16 cellular contexts compared by ENCODE assay signal in the genomic region with DNA sequence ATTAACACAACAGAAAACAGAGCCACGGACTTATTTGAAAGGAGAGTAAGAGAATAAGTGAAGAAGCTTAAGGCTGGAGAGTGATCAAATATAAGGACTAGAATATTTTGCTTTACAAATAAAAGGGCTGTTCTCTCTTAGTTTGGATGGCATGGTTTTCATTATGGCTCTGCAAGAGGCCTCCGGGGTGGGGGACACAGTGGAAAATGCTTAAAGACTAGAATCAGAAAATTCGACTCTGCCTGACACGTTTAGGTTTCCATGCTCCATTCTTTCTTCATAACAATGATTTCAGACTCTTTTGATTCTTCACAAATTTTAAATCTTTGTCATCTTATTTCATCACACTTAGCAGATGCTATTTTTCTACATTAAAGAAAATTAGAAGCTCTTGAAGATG.
DNase-seq lines count a peak whose midpoint lies in the region; TF ChIP-seq lines count a peak whose summit lies in the region.
"Had no signal": no experiment of that assay in that cellular context is flagged by ENCODE, and none has a peak within 500 bp of the region (broad histone marks: within the 10 kb centered on the region; RNA-seq: fewer than 3 reads in every experiment).

No MANE protein-coding gene starts in this region.

- H2AFZ ChIP-seq in GM23248, result no peak overlapping the region

- H3K4me3 Mint-ChIP-seq in progenitor cell of endocrine pancreas (ENCODE audit: low read depth) (no peak overlapping the region), CD14-positive monocyte (no peak overlapping the region)
- H3K4me3 Mint-ChIP-seq: B cell; CD8-positive, alpha-beta T cell had no signal

- no peaks in the 10 kb centered on the region for H3K9me3 Mint-ChIP-seq in progenitor cell of endocrine pancreas (ENCODE audit: low read depth)
- peaks cover 0 to 4% (median 2%) of the 10 kb centered on the region in 7 donors for H3K9me3 Mint-ChIP-seq in CD14-positive monocyte
- H3K9me3 Mint-ChIP-seq: CD8-positive, alpha-beta T cell had no signal

- H3K27me3 Mint-ChIP-seq in progenitor cell of endocrine pancreas (no peaks in the 10 kb centered on the region), CD14-positive monocyte (ENCODE audit: low read depth in 3 of 3) (peaks cover 0 to 2% (median 0%) of the 10 kb centered on the region in 3 donors)
- H3K27me3 Mint-ChIP-seq: B cell had no signal

- in situ Hi-C loops in GM23248 (cut with MboI), result no loop called here

- H3K9me3 ChIP-seq in GM23248 (ENCODE audit: low read depth), result no peaks in the 10 kb centered on the region
- H3K9me3 ChIP-seq: BLaER1, Caco-2 had no signal

- no peak overlapping the region for H3K27ac ChIP-seq in GM23248
- H3K27ac ChIP-seq: BLaER1, C4-2B had no signal

- H3K9me2 ChIP-seq in GM23248 (ENCODE audit: insufficient read depth), result no peaks in the 10 kb centered on the region; the same call in 1 of the 2 replicates

- H3K79me2 ChIP-seq in GM23248 (ENCODE audit: insufficient read depth), result no peaks in the 10 kb centered on the region

- H3K9ac ChIP-seq in GM23248, result no peak overlapping the region
- H3K9ac ChIP-seq: BLaER1 had no signal

- H3K36me3 ChIP-seq in GM23248 (ENCODE audit: low read depth), result no peaks in the 10 kb centered on the region
- H3K36me3 ChIP-seq: BLaER1 had no signal

- H3K36me3 Mint-ChIP-seq in progenitor cell of endocrine pancreas (ENCODE audit: insufficient read depth) (no peaks in the 10 kb centered on the region), CD14-positive monocyte (no peaks in the 10 kb centered on the region)
- H3K36me3 Mint-ChIP-seq: CD8-positive, alpha-beta T cell had no signal

- H3K4me2 ChIP-seq in GM23248 (ENCODE audit: unreplicated experiment), result no peak overlapping the region
- H3K4me2 ChIP-seq: BLaER1 had no signal

- peak; percentile 16 for DNase-seq in EH (ENCODE audit: low read depth)
- peak; percentile 2 for DNase-seq in GM23248
- peak; percentile 51 for DNase-seq in fibroblast of gingiva (ENCODE audit: low read depth)
- DNase-seq in epidermal melanocyte (ENCODE audit: insufficient read length, low spot score), result no peak
- no peak for DNase-seq in progenitor cell of endocrine pancreas (ENCODE audit: low spot score, unreplicated experiment)
- DNase-seq in CD14-positive monocyte (ENCODE audit: low spot score), result no peak
- DNase-seq: Caco-2; CD8-positive, alpha-beta T cell; DND-41; EL; GDM1; H7; HCEC 1CT had no signal

- no peaks in the 10 kb centered on the region for H3K4me1 ChIP-seq in GM23248 (ENCODE audit: insufficient read depth)
- H3K4me1 ChIP-seq: Caco-2 had no signal

- H3K4me1 Mint-ChIP-seq in progenitor cell of endocrine pancreas (ENCODE audit: low read depth) (no peaks in the 10 kb centered on the region), CD14-positive monocyte (no peaks in the 10 kb centered on the region)
- H3K4me1 Mint-ChIP-seq: B cell had no signal

- TF ChIP-seq CTCF in progenitor cell of endocrine pancreas (IDR thresholded peaks at IDR 0.05; ENCODE audit: unreplicated experiment) (no peak), CD14-positive monocyte (IDR thresholded peaks at IDR 0.05) (no peak)

- 1 to 5% methylated on average over 4 of the region's 4 CpGs for WGBS in GM23248 (ENCODE audit: low coverage in 1 of 2, low lambda C conversion rate in 2 of 2, missing lambda C conversion rate in 2 of 2), 2 experiments

- intact Hi-C loops in CD14-positive monocyte (cut with micrococcal nuclease), result no loop called here

- H4K20me1 ChIP-seq in GM23248 (ENCODE audit: insufficient read depth), result no peaks in the 10 kb centered on the region
- H4K20me1 ChIP-seq: BLaER1 had no signal

- peaks cover 13% of the 10 kb centered on the region; the same call in 1 of the 2 replicates for H3K27me3 ChIP-seq in GM23248 (replicated peaks; ENCODE audit: insufficient read depth)
- H3K27me3 ChIP-seq: BLaER1 had no signal

- no peak overlapping the region for H3K4me3 ChIP-seq in GM23248
- H3K4me3 ChIP-seq: BLaER1 had no signal

- H3F3A ChIP-seq in GM23248 (ENCODE audit: insufficient read depth), result no peaks in the 10 kb centered on the region

- no peak overlapping the region for H3K27ac Mint-ChIP-seq in progenitor cell of endocrine pancreas
- H3K27ac Mint-ChIP-seq in CD14-positive monocyte, result no peak overlapping the region
- H3K27ac Mint-ChIP-seq: B cell; CD8-positive, alpha-beta T cell had no signal

Comparison
In these comparisons a context has a peak if more than half of its experiments do, and no peak if none do; other contexts are left out.
1. DNase-seq: peak in EH (single experiment), GM23248 (single experiment) and fibroblast of gingiva (single experiment); none in epidermal melanocyte (single experiment), progenitor cell of endocrine pancreas (single experiment) and CD14-positive monocyte (single experiment).